Comparison of ENCODE assay signal across 8 cellular contexts in the genomic region with DNA sequence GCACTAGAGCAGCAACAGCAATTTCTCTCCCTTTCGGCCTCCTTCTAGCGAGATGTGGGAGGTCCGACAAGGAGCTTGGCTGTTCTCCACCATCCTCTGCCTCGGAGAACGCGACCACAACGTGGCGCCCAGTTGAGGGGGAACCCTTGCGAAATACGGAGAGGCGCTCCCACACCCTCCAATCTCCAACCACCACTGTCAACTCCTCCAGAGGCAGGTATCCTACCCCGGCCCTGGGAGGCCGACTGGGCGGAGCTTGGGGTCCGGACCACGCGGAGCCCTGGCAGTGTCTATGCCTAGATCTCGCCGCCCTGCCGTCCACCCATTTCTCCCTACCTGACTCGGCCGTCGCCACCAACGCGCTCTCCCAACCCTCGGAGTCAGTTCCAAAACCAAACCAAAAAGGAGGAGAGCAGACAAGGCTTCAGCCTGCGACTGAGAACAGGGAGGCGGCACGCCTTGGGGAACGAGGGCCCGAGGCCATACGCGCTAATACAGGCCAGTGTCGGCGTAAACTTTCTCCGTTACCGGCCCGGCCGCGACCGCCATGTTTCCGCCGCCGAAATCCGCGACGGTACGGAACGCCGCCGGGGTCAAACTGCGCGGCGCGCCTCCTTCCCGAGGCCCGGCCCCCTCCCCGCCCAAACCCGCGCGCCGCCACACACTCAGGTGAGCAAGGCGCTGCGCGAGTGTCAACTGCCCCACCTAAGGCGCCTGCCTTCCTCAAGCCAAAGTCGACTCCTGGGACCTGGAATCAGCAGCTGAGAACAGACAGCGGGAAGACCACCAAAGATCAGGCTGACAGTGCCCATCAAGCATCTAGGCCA. TPM values are rescaled to one million over a fixed set of nuclear protein-coding genes. Genes with fewer than 3 reads are reported as not detected.
DNase-seq lines count a peak whose midpoint lies in the region; ATAC-seq, FAIRE-seq and TF ChIP-seq lines count a peak whose summit lies in the region.

A gene with protein sequence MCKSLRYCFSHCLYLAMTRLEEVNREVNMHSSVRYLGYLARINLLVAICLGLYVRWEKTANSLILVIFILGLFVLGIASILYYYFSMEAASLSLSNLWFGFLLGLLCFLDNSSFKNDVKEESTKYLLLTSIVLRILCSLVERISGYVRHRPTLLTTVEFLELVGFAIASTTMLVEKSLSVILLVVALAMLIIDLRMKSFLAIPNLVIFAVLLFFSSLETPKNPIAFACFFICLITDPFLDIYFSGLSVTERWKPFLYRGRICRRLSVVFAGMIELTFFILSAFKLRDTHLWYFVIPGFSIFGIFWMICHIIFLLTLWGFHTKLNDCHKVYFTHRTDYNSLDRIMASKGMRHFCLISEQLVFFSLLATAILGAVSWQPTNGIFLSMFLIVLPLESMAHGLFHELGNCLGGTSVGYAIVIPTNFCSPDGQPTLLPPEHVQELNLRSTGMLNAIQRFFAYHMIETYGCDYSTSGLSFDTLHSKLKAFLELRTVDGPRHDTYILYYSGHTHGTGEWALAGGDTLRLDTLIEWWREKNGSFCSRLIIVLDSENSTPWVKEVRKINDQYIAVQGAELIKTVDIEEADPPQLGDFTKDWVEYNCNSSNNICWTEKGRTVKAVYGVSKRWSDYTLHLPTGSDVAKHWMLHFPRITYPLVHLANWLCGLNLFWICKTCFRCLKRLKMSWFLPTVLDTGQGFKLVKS (minus strand): TSS at position 570 of the 827 bp plus-strand sequence. CDS start 5,568 bp downstream, outside the sequence.

- TF ChIP-seq CTCF in upper lobe of left lung (IDR thresholded peaks at IDR 0.05): no peak

- H3K9me3 ChIP-seq in upper lobe of left lung: no peaks in the 10 kb centered on the region

- 0 to 1% methylated on average over 32 to 65 of the region's 68 CpGs for WGBS in upper lobe of left lung, 2 donors

- FAIRE-seq in GM12891 (lab: Jason Lieb, UNC): peak; percentile 89

- peak within 1 kb of the TSS; percentile 89 to 93 (median 92) for H3K27ac ChIP-seq in upper lobe of left lung

- H3K27me3 ChIP-seq in upper lobe of left lung: no peaks in the 10 kb centered on the region

- intact Hi-C loops in T-helper 1 cell treated with Interleukin-12 subunit alpha and Interleukin-12 subunit beta and Interleukin-4 antibody, amounts not matched to agents 30 ng/mL and 1 ng/mL, for 36 hours (cut with micrococcal nuclease): loop anchor here (1.0 to 5.0 kb wide), 9 partner anchors 9 to 1707 kb away; a partner anchor contains a TSS
- intact Hi-C loops in left cardiac atrium (cut with DNase I): no loop called here
- intact Hi-C loops in posterior vena cava (cut with DNase I): no loop called here

- DNase-seq in GM12891 (ENCODE audit: insufficient read length, low spot score) (peak; percentile 51), NCI-H128 (lab: John Stamatoyannopoulos, UW; ENCODE audit: unreplicated experiment) (peak; percentile 18), amniotic epithelial cell (ENCODE audit: low read depth) (peak; percentile 89), left cardiac atrium (peak; percentile 84), posterior vena cava (ENCODE audit: low spot score) (peak; percentile 94), upper lobe of left lung (peak; percentile 82 to 98)

- peak in 1 of 4 donors; percentile 43 for TF ChIP-seq EP300 in upper lobe of left lung (IDR thresholded peaks at IDR 0.05)

- TF ChIP-seq POLR2A in GM12891 (IDR thresholded peaks at IDR 0.05; ENCODE audit: low read depth, low read length): peak; percentile 94
- peak in 3 of 4 donors; percentile 49 to 80 (median 57) for TF ChIP-seq POLR2A in upper lobe of left lung (IDR thresholded peaks at IDR 0.05)

- ATAC-seq in HG02759 (IDR thresholded peaks at IDR 0.05; ENCODE audit: unreplicated experiment): peak; percentile 85
- peak; percentile 92 to 96 for ATAC-seq in left cardiac atrium
- peak; percentile 95 to 96 for ATAC-seq in upper lobe of left lung (ENCODE audit: low FRiP score in 2 of 2)

- peak within 1 kb of the TSS; percentile 62 to 77 (median 75) for H3K4me3 ChIP-seq in upper lobe of left lung

- no peaks in the 10 kb centered on the region for H3K36me3 ChIP-seq in upper lobe of left lung

- H3K4me1 ChIP-seq in upper lobe of left lung: peaks cover 14 to 20% (median 16%) of the 10 kb centered on the region in 4 donors

TF ChIP-seq in GM12891, 5 proteins besides CTCF, POLR2A, EP300 and RAD21:
- peak; percentile 78 for TF ChIP-seq POLR2AphosphoS5 (IDR thresholded peaks at IDR 0.05; ENCODE audit: low read depth, low read length)
- TF ChIP-seq TAF1 (IDR thresholded peaks at IDR 0.05; ENCODE audit: low read depth, low read length): peak; percentile 75
- peak; percentile 57 for TF ChIP-seq POU2F2 (IDR thresholded peaks at IDR 0.05; ENCODE audit: low read depth, low read length)
- TF ChIP-seq SPI1 (IDR thresholded peaks at IDR 0.05; ENCODE audit: low read depth, low read length): no peak
- no peak for TF ChIP-seq PAX5 (IDR thresholded peaks at IDR 0.05; ENCODE audit: insufficient read depth, low read length, severe bottlenecking)

RNA-seq across cellular contexts. Expression of the gene that starts here (rescaled TPM):
- 9.6 TPM for polyA plus RNA-seq in GM12891 (2012; ENCODE audit: low read depth, missing spikeins)
- total RNA-seq in T-helper 1 cell treated with Interleukin-12 subunit alpha and Interleukin-12 subunit beta and Interleukin-4 antibody, amounts not matched to agents 30 ng/mL and 1 ng/mL, for 36 hours: 20.6 and 21.4 TPM in 2 replicates
- total RNA-seq in left cardiac atrium (10 to 100 TPM; 16.9 to 27.3 TPM), posterior vena cava (10 to 100 TPM; 18.7 to 21.7 TPM), upper lobe of left lung (10 to 100 TPM in 5 of 6 donors, 1 to 10 TPM in 1; 9.5 to 33.0 (median 20.4) TPM)

Comparison
In these comparisons a context has a peak if more than half of its experiments do, and no peak if none do; other contexts are left out.
1. Peak in every context shown above with its lines: DNase-seq, ATAC-seq, H3K4me3 ChIP-seq and H3K27ac ChIP-seq.
2. DNase-seq: peak in every context shown above with its lines; median percentile 94 in posterior vena cava; 90 in upper lobe of left lung; 89 in amniotic epithelial cell; 84 in left cardiac atrium; 51 in GM12891; 18 in NCI-H128.